ENCODE assay signal across 8 cellular contexts in the genomic region with DNA sequence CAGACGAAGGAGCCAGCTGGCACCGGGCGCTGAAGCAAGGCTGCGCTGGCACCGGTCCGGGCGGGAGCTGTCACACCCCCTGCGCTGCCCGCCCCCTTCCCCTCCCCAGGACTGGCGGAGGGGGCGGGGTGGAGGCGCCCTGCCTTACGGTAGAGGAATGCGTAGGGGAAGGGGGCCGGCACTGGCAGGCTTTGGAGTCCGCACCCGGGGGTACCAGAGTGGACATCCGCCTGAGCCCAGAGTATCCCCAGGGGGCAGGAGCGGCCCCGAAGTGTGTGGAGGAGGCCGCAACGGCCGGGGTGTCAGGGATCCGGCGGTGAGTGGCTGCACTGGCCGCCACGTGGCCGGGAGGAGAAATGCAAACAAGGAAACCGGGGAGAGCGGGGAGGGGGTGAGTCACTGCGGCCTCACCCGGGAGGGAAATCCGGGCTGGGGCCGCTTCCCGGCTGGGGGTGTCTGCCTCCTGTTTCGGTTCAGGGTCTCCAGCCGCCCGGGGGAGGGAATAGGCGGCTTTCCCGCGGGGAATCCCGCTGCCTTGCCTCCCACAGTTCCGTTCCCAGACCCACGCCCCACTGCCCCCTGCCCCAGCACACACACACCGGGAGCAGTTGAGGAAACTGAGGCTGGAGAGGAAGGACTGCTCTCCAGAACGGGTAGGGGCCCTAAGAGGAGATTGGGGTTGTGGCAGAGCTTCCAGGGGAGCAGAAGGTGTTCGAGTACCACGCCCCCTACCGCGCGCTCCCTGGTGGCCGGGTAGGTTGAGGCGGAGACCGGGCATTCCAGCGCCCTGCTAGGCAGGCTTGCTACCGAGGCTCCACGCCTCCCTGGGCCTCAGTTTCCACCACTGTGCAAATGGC. TPM values are rescaled to one million over a fixed set of nuclear protein-coding genes. Genes with fewer than 3 reads are reported as not detected.
DNase-seq lines count a peak whose midpoint lies in the region; ATAC-seq, FAIRE-seq and TF ChIP-seq lines count a peak whose summit lies in the region.

A gene with protein sequence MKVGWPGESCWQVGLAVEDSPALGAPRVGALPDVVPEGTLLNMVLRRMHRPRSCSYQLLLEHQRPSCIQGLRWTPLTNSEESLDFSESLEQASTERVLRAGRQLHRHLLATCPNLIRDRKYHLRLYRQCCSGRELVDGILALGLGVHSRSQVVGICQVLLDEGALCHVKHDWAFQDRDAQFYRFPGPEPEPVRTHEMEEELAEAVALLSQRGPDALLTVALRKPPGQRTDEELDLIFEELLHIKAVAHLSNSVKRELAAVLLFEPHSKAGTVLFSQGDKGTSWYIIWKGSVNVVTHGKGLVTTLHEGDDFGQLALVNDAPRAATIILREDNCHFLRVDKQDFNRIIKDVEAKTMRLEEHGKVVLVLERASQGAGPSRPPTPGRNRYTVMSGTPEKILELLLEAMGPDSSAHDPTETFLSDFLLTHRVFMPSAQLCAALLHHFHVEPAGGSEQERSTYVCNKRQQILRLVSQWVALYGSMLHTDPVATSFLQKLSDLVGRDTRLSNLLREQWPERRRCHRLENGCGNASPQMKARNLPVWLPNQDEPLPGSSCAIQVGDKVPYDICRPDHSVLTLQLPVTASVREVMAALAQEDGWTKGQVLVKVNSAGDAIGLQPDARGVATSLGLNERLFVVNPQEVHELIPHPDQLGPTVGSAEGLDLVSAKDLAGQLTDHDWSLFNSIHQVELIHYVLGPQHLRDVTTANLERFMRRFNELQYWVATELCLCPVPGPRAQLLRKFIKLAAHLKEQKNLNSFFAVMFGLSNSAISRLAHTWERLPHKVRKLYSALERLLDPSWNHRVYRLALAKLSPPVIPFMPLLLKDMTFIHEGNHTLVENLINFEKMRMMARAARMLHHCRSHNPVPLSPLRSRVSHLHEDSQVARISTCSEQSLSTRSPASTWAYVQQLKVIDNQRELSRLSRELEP (minus strand): TSS at position 47 of the 857 bp plus-strand sequence. CDS start 324 bp downstream, outside the sequence.

- H3K4me1 Mint-ChIP-seq in mesothelial cell of epicardium, result peaks cover 60% of the 10 kb centered on the region

- peak within 1 kb of the TSS; percentile 64 for H2AFZ ChIP-seq in endothelial cell of umbilical vein (ENCODE audit: low read depth, low read length)

- FAIRE-seq in endothelial cell of umbilical vein (lab: Jason Lieb, UNC), result peak; percentile 98

- peaks cover 32% of the 10 kb centered on the region for H3K79me2 ChIP-seq in endothelial cell of umbilical vein (ENCODE audit: control insufficient read depth, insufficient read depth, low read length)

- peak within 1 kb of the TSS; percentile 79 for H3K27ac Mint-ChIP-seq in mesothelial cell of epicardium

- peak; percentile 67 for TF ChIP-seq POLR2A in endothelial cell of umbilical vein (IDR thresholded peaks at IDR 0.05; ENCODE audit: low read depth, low read length)

- H3K4me2 ChIP-seq in endothelial cell of umbilical vein (ENCODE audit: insufficient read depth, low read length), result peak within 1 kb of the TSS; percentile 52

- peak; percentile 95 for DNase-seq in AG08396 (ENCODE audit: low spot score)
- peak; percentile 63 for DNase-seq in NCI-H774 (lab: John Stamatoyannopoulos, UW)
- DNase-seq in activated T-cell treated with anti-CD3 and anti-CD28 coated beads for 1 hour (ENCODE audit: low read depth), result peak; percentile 54
- DNase-seq in endothelial cell of umbilical vein (ENCODE audit: low read depth, low spot score), result peak; percentile 94
- peak; percentile 62 to 75 for DNase-seq in mesothelial cell of epicardium (ENCODE audit: low spot score in 2 of 2, unreplicated experiment in 2 of 2)
- peak; percentile 55 for DNase-seq in stimulated activated CD8-positive, alpha-beta memory T cell treated with anti-CD3 and anti-CD28 coated beads, Interleukin-2, amount 100 ng/mL, for 48 hours (ENCODE audit: low read depth in 2 of 2)

- H3K27ac ChIP-seq in endothelial cell of umbilical vein (ENCODE audit: insufficient read depth, low read depth, low read length), result peak within 1 kb of the TSS; percentile 95

- dilution Hi-C loops in endothelial cell of umbilical vein (cut with MboI; ENCODE audit: extremely low pct_ligation_motif_present, low sequenced_read_pairs), result no loop called here

- peak; percentile 43 to 70 for TF ChIP-seq CTCF in endothelial cell of umbilical vein (IDR thresholded peaks at IDR 0.05; ENCODE audit: extremely low read depth in 1 of 2, insufficient read depth in 1 of 2, low read depth in 1 of 2, low read length in 2 of 2)
- TF ChIP-seq CTCF in mesothelial cell of epicardium (IDR thresholded peaks at IDR 0.05; ENCODE audit: unreplicated experiment), result peak; percentile 76

- peak within 1 kb of the TSS; percentile 85 for H3K9ac ChIP-seq in endothelial cell of umbilical vein (replicated peaks; ENCODE audit: extremely low read depth, insufficient read depth, low read length)

- H4K20me1 ChIP-seq in endothelial cell of umbilical vein (replicated peaks; ENCODE audit: control insufficient read depth, extremely low read depth, insufficient read depth, low read length), result no peaks in the 10 kb centered on the region

- no peaks in the 10 kb centered on the region for H3K36me3 Mint-ChIP-seq in mesothelial cell of epicardium

- POLR2A ChIA-PET in endothelial cell of umbilical vein (lab: Charles Lee), result interaction anchor here (1.4 to 1.6 kb wide), 2 partner anchors 16 to 18 kb away, joined by 8 to 11 read pairs; no protein-coding TSS in a partner anchor

- TSS peak; percentile 45 for BruUV-seq in endothelial cell of umbilical vein (replicated peaks; lab: Mats Ljungman, UMichigan)

- no peaks in the 10 kb centered on the region for H3K9me3 ChIP-seq in endothelial cell of umbilical vein (replicated peaks; ENCODE audit: control insufficient read depth, insufficient read depth, low read length)

- H3K9me1 ChIP-seq in endothelial cell of umbilical vein (replicated peaks; ENCODE audit: control insufficient read depth, extremely low read depth, insufficient read depth, low read length), result no peaks in the 10 kb centered on the region

- peaks cover 52% of the 10 kb centered on the region for H3K4me1 ChIP-seq in endothelial cell of umbilical vein (ENCODE audit: control insufficient read depth, extremely low read depth, insufficient read depth, low read length)

- H3K4me3 Mint-ChIP-seq in mesothelial cell of epicardium, result peak within 1 kb of the TSS; percentile 70

- no peaks in the 10 kb centered on the region for H3K36me3 ChIP-seq in endothelial cell of umbilical vein (ENCODE audit: control insufficient read depth in 2 of 2, extremely low read depth in 1 of 2, insufficient read depth in 2 of 2, low read length in 2 of 2)

- H3K9me3 Mint-ChIP-seq in mesothelial cell of epicardium, result no peaks in the 10 kb centered on the region

- ATAC-seq in GM18520 (IDR thresholded peaks at IDR 0.05; ENCODE audit: unreplicated experiment) (peak; percentile 31), HG03196 (IDR thresholded peaks at IDR 0.05; ENCODE audit: unreplicated experiment) (peak; percentile 58)

- H3K4me3 ChIP-seq in endothelial cell of umbilical vein (replicated peaks in 1 of 3; ENCODE audit: insufficient read depth in 1 of 3, low read depth in 1 of 3, low read length in 3 of 3), result peak within 1 kb of the TSS; percentile 50 to 71 (median 62)

- intact Hi-C loops in endothelial cell of umbilical vein (cut with micrococcal nuclease), result loop anchor here (1.0 to 5.0 kb wide), 4 partner anchors 14 to 958 kb away; a partner anchor contains a TSS

- CTCF ChIA-PET in endothelial cell of umbilical vein (lab: Charles Lee), result interaction anchor here (0.6 to 8.4 kb wide), 21 partner anchors 9 to 190 kb away, joined by 3 to 191 read pairs (median 4); a partner anchor contains a TSS

- H3K27me3 Mint-ChIP-seq in mesothelial cell of epicardium (ENCODE audit: low read depth), result no peaks in the 10 kb centered on the region

- H3K27me3 ChIP-seq in endothelial cell of umbilical vein (ENCODE audit: control insufficient read depth in 2 of 2, insufficient read depth in 2 of 2, low read length in 2 of 2), result no peaks in the 10 kb centered on the region

TF ChIP-seq in endothelial cell of umbilical vein, 7 proteins besides CTCF, POLR2A, EP300 and RAD21:
- TF ChIP-seq, protein P1, sequence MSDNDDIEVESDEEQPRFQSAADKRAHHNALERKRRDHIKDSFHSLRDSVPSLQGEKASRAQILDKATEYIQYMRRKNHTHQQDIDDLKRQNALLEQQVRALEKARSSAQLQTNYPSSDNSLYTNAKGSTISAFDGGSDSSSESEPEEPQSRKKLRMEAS (IDR thresholded peaks at IDR 0.05; ENCODE audit: insufficient read depth, insufficient read length), result peak; percentile 88
- TF ChIP-seq FOS (IDR thresholded peaks at IDR 0.05; ENCODE audit: borderline replicate concordance, insufficient read depth, low read length) (peak; percentile 97), EZH2 (IDR thresholded peaks at IDR 0.05; ENCODE audit: borderline replicate concordance, low read depth, low read length, severe bottlenecking) (no peak), MYC (IDR thresholded peaks at IDR 0.05; ENCODE audit: low read depth, low read length) (peak; percentile 53), JUN (IDR thresholded peaks at IDR 0.05; ENCODE audit: borderline replicate concordance, insufficient read depth, insufficient read length, low read depth) (peak; percentile 67), POLR2AphosphoS5 (IDR thresholded peaks at IDR 0.05; ENCODE audit: insufficient read depth, low read depth, low read length) (peak; percentile 91)

RNA-seq across cellular contexts. Expression of the gene that starts here (rescaled TPM):
- total RNA-seq in endothelial cell of umbilical vein (53.6 and 55.1 TPM in 2 replicates), mesothelial cell of epicardium (18.0 to 20.9 TPM (median 19.4 TPM) in 3 replicates)
- polyA plus RNA-seq in endothelial cell of umbilical vein, result 30.8 and 34.5 TPM in 2 replicates
- 14.4 and 18.3 TPM in 2 replicates for polyA plus RNA-seq in endothelial cell of umbilical vein (2011; cell fraction: cytosol; rRNA removed)
- 171 and 207 TPM in 2 replicates for polyA plus RNA-seq in endothelial cell of umbilical vein (2011; cell fraction: nucleus; rRNA removed)
- polyA plus RNA-seq in endothelial cell of umbilical vein (2012), result 29.7 and 38.7 TPM in 2 replicates
- 34.0 and 42.1 TPM in 2 replicates for polyA minus RNA-seq in endothelial cell of umbilical vein
- 3.3 TPM for polyA minus RNA-seq in endothelial cell of umbilical vein (2011; cell fraction: cytosol; rRNA and poly(A)+ RNA removed)
- 57.3 and 65.6 TPM in 2 replicates for polyA minus RNA-seq in endothelial cell of umbilical vein (2011; cell fraction: nucleus; rRNA and poly(A)+ RNA removed)

Comparison
In these comparisons a context has a peak if more than half of its experiments do, and no peak if none do; other contexts are left out.
1. Peak in every context shown above with its lines: DNase-seq, ATAC-seq, H3K4me3 ChIP-seq and H3K27ac ChIP-seq.